2 cellular contexts compared by ENCODE assay signal in the genomic region with DNA sequence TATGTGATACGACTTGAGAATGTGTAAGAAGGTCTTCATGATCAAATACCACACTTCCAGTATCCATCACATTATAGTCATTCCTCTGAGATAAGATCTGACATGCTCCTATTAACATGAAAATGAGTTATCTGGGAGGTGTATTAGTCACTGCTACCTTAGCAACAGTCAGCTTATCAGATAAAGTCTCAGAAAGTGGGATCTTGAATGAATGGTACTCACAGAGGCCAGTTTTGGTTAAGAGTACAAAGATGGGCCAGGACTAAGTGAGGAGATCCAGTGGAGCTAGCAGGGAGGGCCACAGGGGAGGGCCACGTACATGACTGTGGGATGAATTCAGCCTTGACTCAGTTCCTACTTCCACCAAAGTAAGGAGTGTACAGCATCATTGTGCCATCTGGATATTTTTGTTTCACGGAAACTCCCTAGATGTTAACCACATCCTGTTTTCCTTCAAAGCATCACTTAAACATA.
TF ChIP-seq lines count a peak whose summit lies in the region.

No MANE protein-coding gene starts in this region.

TF ChIP-seq in A549, 52 proteins besides CTCF, POLR2A, EP300 and RAD21:
- TF ChIP-seq, protein P1, sequence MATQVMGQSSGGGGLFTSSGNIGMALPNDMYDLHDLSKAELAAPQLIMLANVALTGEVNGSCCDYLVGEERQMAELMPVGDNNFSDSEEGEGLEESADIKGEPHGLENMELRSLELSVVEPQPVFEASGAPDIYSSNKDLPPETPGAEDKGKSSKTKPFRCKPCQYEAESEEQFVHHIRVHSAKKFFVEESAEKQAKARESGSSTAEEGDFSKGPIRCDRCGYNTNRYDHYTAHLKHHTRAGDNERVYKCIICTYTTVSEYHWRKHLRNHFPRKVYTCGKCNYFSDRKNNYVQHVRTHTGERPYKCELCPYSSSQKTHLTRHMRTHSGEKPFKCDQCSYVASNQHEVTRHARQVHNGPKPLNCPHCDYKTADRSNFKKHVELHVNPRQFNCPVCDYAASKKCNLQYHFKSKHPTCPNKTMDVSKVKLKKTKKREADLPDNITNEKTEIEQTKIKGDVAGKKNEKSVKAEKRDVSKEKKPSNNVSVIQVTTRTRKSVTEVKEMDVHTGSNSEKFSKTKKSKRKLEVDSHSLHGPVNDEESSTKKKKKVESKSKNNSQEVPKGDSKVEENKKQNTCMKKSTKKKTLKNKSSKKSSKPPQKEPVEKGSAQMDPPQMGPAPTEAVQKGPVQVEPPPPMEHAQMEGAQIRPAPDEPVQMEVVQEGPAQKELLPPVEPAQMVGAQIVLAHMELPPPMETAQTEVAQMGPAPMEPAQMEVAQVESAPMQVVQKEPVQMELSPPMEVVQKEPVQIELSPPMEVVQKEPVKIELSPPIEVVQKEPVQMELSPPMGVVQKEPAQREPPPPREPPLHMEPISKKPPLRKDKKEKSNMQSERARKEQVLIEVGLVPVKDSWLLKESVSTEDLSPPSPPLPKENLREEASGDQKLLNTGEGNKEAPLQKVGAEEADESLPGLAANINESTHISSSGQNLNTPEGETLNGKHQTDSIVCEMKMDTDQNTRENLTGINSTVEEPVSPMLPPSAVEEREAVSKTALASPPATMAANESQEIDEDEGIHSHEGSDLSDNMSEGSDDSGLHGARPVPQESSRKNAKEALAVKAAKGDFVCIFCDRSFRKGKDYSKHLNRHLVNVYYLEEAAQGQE (IDR thresholded peaks at IDR 0.05) = no peak
- TF ChIP-seq, protein P2, sequence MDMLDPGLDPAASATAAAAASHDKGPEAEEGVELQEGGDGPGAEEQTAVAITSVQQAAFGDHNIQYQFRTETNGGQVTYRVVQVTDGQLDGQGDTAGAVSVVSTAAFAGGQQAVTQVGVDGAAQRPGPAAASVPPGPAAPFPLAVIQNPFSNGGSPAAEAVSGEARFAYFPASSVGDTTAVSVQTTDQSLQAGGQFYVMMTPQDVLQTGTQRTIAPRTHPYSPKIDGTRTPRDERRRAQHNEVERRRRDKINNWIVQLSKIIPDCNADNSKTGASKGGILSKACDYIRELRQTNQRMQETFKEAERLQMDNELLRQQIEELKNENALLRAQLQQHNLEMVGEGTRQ (IDR thresholded peaks at IDR 0.05) = no peak
- no peak for TF ChIP-seq FOSB (CRISPR knock-in tag; IDR thresholded peaks at IDR 0.05)
- no peak for TF ChIP-seq KDM1A (IDR thresholded peaks at IDR 0.05; ENCODE audit: low read depth)
- TF ChIP-seq CHD2 (IDR thresholded peaks at IDR 0.05; ENCODE audit: low read length, partially characterized antibody) = no peak
- TF ChIP-seq KDM5A (IDR thresholded peaks at IDR 0.05) = no peak
- TF ChIP-seq, protein P3, sequence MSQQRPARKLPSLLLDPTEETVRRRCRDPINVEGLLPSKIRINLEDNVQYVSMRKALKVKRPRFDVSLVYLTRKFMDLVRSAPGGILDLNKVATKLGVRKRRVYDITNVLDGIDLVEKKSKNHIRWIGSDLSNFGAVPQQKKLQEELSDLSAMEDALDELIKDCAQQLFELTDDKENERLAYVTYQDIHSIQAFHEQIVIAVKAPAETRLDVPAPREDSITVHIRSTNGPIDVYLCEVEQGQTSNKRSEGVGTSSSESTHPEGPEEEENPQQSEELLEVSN (IDR thresholded peaks at IDR 0.05; ENCODE audit: borderline replicate concordance, low read depth) = no peak

TF ChIP-seq in GM12878, 131 proteins besides CTCF, POLR2A, EP300 and RAD21 (continued from another document):
- TF ChIP-seq, protein P4, sequence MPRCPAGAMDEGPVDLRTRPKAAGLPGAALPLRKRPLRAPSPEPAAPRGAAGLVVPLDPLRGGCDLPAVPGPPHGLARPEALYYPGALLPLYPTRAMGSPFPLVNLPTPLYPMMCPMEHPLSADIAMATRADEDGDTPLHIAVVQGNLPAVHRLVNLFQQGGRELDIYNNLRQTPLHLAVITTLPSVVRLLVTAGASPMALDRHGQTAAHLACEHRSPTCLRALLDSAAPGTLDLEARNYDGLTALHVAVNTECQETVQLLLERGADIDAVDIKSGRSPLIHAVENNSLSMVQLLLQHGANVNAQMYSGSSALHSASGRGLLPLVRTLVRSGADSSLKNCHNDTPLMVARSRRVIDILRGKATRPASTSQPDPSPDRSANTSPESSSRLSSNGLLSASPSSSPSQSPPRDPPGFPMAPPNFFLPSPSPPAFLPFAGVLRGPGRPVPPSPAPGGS (IDR thresholded peaks at IDR 0.05; ENCODE audit: borderline replicate concordance, insufficient read depth, low read depth, low read length, poor library complexity, severe bottlenecking) = no peak
- TF ChIP-seq, protein P5, sequence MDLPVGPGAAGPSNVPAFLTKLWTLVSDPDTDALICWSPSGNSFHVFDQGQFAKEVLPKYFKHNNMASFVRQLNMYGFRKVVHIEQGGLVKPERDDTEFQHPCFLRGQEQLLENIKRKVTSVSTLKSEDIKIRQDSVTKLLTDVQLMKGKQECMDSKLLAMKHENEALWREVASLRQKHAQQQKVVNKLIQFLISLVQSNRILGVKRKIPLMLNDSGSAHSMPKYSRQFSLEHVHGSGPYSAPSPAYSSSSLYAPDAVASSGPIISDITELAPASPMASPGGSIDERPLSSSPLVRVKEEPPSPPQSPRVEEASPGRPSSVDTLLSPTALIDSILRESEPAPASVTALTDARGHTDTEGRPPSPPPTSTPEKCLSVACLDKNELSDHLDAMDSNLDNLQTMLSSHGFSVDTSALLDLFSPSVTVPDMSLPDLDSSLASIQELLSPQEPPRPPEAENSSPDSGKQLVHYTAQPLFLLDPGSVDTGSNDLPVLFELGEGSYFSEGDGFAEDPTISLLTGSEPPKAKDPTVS (IDR thresholded peaks at IDR 0.05; ENCODE audit: low read depth, low read length) = no peak
- TF ChIP-seq SPI1 (IDR thresholded peaks at IDR 0.05; ENCODE audit: borderline replicate concordance, insufficient read depth, low read depth, low read length) = peak; percentile 29; the same call in 1 of the 2 replicates
- TF ChIP-seq ASH2L (IDR thresholded peaks at IDR 0.05; ENCODE audit: borderline replicate concordance, low read depth) = no peak
- peak; percentile 82 for TF ChIP-seq RUNX3 (IDR thresholded peaks at IDR 0.05; ENCODE audit: low read length)
